In genomic region chr7:30897770-30898169, GRCh38 we compare ENCODE assay signal across 11 cellular contexts.
"Had no signal": no experiment of that assay in that cellular context is flagged by ENCODE, and none has a peak within 500 bp of the region (broad histone marks: within the 10 kb centered on the region; RNA-seq: fewer than 3 reads in every experiment).

No MANE protein-coding gene starts in this region.

- H3K4me3 ChIP-seq: colonic mucosa, heart right ventricle, neural progenitor cell, spleen had no signal

- H3K27ac Mint-ChIP-seq: activated naive CD8-positive, alpha-beta T cell treated with anti-CD3 and anti-CD28 coated beads, Interleukin-2, amount 50 U/mL, for 24 hours; stimulated activated naive B cell treated with anti-CD40 and anti-IgM and Interleukin-4, amounts not matched to agents 10 μg/mL and 1 μg/mL and 100 μg/mL, for 72 hours had no signal

- H3K36me3 ChIP-seq: colonic mucosa, heart right ventricle, neural progenitor cell, spleen had no signal

- H3K27me3 Mint-ChIP-seq: activated naive CD8-positive, alpha-beta T cell treated with anti-CD3 and anti-CD28 coated beads, Interleukin-2, amount 50 U/mL, for 24 hours had no signal

- ATAC-seq: activated naive CD8-positive, alpha-beta T cell treated with anti-CD3 and anti-CD28 coated beads, Interleukin-2, amount 50 U/mL, for 24 hours; stimulated activated naive B cell treated with anti-CD40 and anti-IgM and Interleukin-4, amounts not matched to agents 10 μg/mL and 1 μg/mL and 100 μg/mL, for 72 hours had no signal

- H3K9me3 ChIP-seq: colonic mucosa, heart right ventricle, spleen had no signal

- H3K4me3 Mint-ChIP-seq: activated naive CD8-positive, alpha-beta T cell treated with anti-CD3 and anti-CD28 coated beads, Interleukin-2, amount 50 U/mL, for 24 hours; neural progenitor cell; stimulated activated naive B cell treated with anti-CD40 and anti-IgM and Interleukin-4, amounts not matched to agents 10 μg/mL and 1 μg/mL and 100 μg/mL, for 72 hours had no signal

- H3K4me1 Mint-ChIP-seq: activated naive CD8-positive, alpha-beta T cell treated with anti-CD3 and anti-CD28 coated beads, Interleukin-2, amount 50 U/mL, for 24 hours; stimulated activated naive B cell treated with anti-CD40 and anti-IgM and Interleukin-4, amounts not matched to agents 10 μg/mL and 1 μg/mL and 100 μg/mL, for 72 hours had no signal

- H3K9me3 Mint-ChIP-seq: activated naive CD8-positive, alpha-beta T cell treated with anti-CD3 and anti-CD28 coated beads, Interleukin-2, amount 50 U/mL, for 24 hours; neural progenitor cell; stimulated activated naive B cell treated with anti-CD40 and anti-IgM and Interleukin-4, amounts not matched to agents 10 μg/mL and 1 μg/mL and 100 μg/mL, for 72 hours had no signal

- H3K27me3 ChIP-seq: colonic mucosa, heart right ventricle, neural progenitor cell had no signal

- H3K27ac ChIP-seq: colonic mucosa, neural progenitor cell, spleen had no signal

- H3K36me3 Mint-ChIP-seq: neural progenitor cell; stimulated activated naive B cell treated with anti-CD40 and anti-IgM and Interleukin-4, amounts not matched to agents 10 μg/mL and 1 μg/mL and 100 μg/mL, for 72 hours had no signal

- DNase-seq: activated CD4-positive, alpha-beta T cell treated with anti-CD3 and anti-CD28 coated beads for 4 hours; activated naive CD4-positive, alpha-beta T cell treated with Interleukin-2 at 50 U/mL for 16 hours; activated naive CD8-positive, alpha-beta T cell treated with anti-CD3 and anti-CD28 coated beads, Interleukin-2, amount 50 U/mL, for 24 hours; effector CD4-positive, alpha-beta T cell; heart right ventricle; spleen; stimulated activated CD4-positive, alpha-beta T cell treated with anti-CD3 and anti-CD28 coated beads, Interleukin-1b, Interleukin-23, amount 100 ng/mL, for 48 hours; stimulated activated naive B cell treated with anti-CD40 and anti-IgM and Interleukin-4, amounts not matched to agents 10 μg/mL and 1 μg/mL and 100 μg/mL, for 72 hours; T-helper 1 cell had no signal

- H3K4me1 ChIP-seq: colonic mucosa, neural progenitor cell had no signal
